Comparison of ENCODE assay signal across 1 cellular context in genomic region chr5:55994998-55995914, GRCh38.
A peak's percentile ranks its signal among the peaks of the same experiment; 100 is the strongest.
TF ChIP-seq lines count a peak whose summit lies in the region.

No MANE protein-coding gene starts in this region.

TF ChIP-seq in HepG2, 621 proteins besides CTCF, POLR2A, EP300 and RAD21 (continued from another document):
- peak; percentile 45 for TF ChIP-seq ZNF710 (CRISPR knock-in tag; IDR thresholded peaks at IDR 0.05; ENCODE audit: borderline replicate concordance)
- peak; percentile 93 for TF ChIP-seq ZBTB25 (CRISPR knock-in tag; IDR thresholded peaks at IDR 0.05)
- TF ChIP-seq ZNF512 (CRISPR knock-in tag; IDR thresholded peaks at IDR 0.05) = no peak
- no peak; the same call in 1 of the 2 replicates for TF ChIP-seq ZNF296 (CRISPR knock-in tag; conservative IDR thresholded peaks at IDR 0.05)
- peak; percentile 26; the same call in 1 of the 2 replicates for TF ChIP-seq NCOR1 (IDR thresholded peaks at IDR 0.05; ENCODE audit: borderline replicate concordance, low read length)
- TF ChIP-seq, protein P1, sequence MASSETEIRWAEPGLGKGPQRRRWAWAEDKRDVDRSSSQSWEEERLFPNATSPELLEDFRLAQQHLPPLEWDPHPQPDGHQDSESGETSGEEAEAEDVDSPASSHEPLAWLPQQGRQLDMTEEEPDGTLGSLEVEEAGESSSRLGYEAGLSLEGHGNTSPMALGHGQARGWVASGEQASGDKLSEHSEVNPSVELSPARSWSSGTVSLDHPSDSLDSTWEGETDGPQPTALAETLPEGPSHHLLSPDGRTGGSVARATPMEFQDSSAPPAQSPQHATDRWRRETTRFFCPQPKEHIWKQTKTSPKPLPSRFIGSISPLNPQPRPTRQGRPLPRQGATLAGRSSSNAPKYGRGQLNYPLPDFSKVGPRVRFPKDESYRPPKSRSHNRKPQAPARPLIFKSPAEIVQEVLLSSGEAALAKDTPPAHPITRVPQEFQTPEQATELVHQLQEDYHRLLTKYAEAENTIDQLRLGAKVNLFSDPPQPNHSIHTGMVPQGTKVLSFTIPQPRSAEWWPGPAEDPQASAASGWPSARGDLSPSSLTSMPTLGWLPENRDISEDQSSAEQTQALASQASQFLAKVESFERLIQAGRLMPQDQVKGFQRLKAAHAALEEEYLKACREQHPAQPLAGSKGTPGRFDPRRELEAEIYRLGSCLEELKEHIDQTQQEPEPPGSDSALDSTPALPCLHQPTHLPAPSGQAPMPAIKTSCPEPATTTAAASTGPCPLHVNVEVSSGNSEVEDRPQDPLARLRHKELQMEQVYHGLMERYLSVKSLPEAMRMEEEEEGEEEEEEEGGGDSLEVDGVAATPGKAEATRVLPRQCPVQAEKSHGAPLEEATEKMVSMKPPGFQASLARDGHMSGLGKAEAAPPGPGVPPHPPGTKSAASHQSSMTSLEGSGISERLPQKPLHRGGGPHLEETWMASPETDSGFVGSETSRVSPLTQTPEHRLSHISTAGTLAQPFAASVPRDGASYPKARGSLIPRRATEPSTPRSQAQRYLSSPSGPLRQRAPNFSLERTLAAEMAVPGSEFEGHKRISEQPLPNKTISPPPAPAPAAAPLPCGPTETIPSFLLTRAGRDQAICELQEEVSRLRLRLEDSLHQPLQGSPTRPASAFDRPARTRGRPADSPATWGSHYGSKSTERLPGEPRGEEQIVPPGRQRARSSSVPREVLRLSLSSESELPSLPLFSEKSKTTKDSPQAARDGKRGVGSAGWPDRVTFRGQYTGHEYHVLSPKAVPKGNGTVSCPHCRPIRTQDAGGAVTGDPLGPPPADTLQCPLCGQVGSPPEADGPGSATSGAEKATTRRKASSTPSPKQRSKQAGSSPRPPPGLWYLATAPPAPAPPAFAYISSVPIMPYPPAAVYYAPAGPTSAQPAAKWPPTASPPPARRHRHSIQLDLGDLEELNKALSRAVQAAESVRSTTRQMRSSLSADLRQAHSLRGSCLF (CRISPR knock-in tag; IDR thresholded peaks at IDR 0.05; ENCODE audit: borderline replicate concordance) = no peak
- TF ChIP-seq BORCS8-MEF2B (CRISPR knock-in tag; IDR thresholded peaks at IDR 0.05) = peak; percentile 54; the same call in 1 of the 2 replicates
- TF ChIP-seq, protein P2, sequence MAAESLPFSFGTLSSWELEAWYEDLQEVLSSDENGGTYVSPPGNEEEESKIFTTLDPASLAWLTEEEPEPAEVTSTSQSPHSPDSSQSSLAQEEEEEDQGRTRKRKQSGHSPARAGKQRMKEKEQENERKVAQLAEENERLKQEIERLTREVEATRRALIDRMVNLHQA (CRISPR knock-in tag; IDR thresholded peaks at IDR 0.05) = no peak
- TF ChIP-seq MED8 (CRISPR knock-in tag; IDR thresholded peaks at IDR 0.05; ENCODE audit: insufficient replicate concordance) = peak; percentile 62
- no peak for TF ChIP-seq ZSCAN20 (CRISPR knock-in tag; IDR thresholded peaks at IDR 0.05; ENCODE audit: borderline replicate concordance)
- no peak for TF ChIP-seq CBFB (CRISPR knock-in tag; IDR thresholded peaks at IDR 0.05)
- TF ChIP-seq, protein P3, sequence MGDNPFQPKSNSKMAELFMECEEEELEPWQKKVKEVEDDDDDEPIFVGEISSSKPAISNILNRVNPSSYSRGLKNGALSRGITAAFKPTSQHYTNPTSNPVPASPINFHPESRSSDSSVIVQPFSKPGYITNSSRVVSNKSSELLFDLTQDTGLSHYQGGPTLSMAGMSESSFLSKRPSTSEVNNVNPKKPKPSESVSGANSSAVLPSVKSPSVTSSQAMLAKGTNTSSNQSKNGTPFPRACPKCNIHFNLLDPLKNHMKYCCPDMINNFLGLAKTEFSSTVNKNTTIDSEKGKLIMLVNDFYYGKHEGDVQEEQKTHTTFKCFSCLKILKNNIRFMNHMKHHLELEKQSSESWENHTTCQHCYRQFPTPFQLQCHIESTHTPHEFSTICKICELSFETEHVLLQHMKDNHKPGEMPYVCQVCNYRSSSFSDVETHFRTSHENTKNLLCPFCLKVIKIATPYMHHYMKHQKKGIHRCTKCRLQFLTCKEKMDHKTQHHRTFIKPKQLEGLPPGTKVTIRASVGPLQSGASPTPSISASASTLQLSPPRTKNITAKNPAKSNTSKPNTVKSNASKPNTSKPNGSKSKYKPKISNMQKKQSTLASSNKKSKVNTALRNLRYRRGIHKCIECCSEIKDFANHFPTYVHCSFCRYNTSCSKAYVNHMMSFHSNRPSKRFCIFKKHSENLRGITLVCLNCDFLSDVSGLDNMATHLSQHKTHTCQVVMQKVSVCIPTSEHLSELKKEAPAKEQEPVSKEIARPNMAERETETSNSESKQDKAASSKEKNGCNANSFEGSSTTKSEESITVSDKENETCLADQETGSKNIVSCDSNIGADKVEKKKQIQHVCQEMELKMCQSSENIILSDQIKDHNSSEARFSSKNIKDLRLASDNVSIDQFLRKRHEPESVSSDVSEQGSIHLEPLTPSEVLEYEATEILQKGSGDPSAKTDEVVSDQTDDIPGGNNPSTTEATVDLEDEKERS (CRISPR knock-in tag; IDR thresholded peaks at IDR 0.05) = no peak
- TF ChIP-seq ZNF772 (CRISPR knock-in tag; IDR thresholded peaks at IDR 0.05) = peak; percentile 51; the same call in 1 of the 2 replicates
- peak; percentile 63; the same call in 1 of the 2 replicates for TF ChIP-seq ZMYM2 (CRISPR knock-in tag; IDR thresholded peaks at IDR 0.05)
- TF ChIP-seq TRIM24 (CRISPR knock-in tag; IDR thresholded peaks at IDR 0.05) = no peak
- TF ChIP-seq ZNF552 (CRISPR knock-in tag; IDR thresholded peaks at IDR 0.05; ENCODE audit: borderline replicate concordance) = peak; percentile 86; the same call in 1 of the 2 replicates
- TF ChIP-seq ZNF468 (CRISPR knock-in tag; IDR thresholded peaks at IDR 0.05) = no peak; the same call in 1 of the 2 replicates
- 0 out of 2 replicates have a peak, but pooled peaks have one; percentile 30 for TF ChIP-seq LBX2 (CRISPR knock-in tag; IDR thresholded peaks at IDR 0.05; ENCODE audit: borderline replicate concordance)
- TF ChIP-seq SIX1 (CRISPR knock-in tag; IDR thresholded peaks at IDR 0.05; ENCODE audit: borderline replicate concordance) = no peak
- no peak for TF ChIP-seq SSRP1 (CRISPR knock-in tag; IDR thresholded peaks at IDR 0.05)
- no peak for TF ChIP-seq ZNF3 (CRISPR knock-in tag; IDR thresholded peaks at IDR 0.05)
- TF ChIP-seq, protein P4, sequence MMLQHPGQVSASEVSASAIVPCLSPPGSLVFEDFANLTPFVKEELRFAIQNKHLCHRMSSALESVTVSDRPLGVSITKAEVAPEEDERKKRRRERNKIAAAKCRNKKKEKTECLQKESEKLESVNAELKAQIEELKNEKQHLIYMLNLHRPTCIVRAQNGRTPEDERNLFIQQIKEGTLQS (CRISPR knock-in tag; IDR thresholded peaks at IDR 0.05) = no peak
- TF ChIP-seq ZNF292 (CRISPR knock-in tag; IDR thresholded peaks at IDR 0.05; ENCODE audit: borderline replicate concordance, low read depth) = peak; percentile 17; the same call in 1 of the 2 replicates
- TF ChIP-seq XBP1 (CRISPR knock-in tag; IDR thresholded peaks at IDR 0.05) = no peak
- peak; percentile 78; the same call in 1 of the 2 replicates for TF ChIP-seq ZBTB3 (CRISPR knock-in tag; IDR thresholded peaks at IDR 0.05; ENCODE audit: borderline replicate concordance, low read depth)
- TF ChIP-seq, protein P5, sequence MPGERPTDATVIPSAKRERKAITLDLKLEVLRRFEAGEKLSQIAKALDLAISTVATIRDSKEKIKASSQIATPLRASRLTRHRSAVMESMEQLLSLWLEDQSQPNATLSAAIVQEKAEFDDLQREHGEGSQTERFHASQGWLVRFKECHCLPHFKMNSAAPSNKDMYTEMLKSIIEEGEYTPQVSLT (CRISPR knock-in tag; IDR thresholded peaks at IDR 0.05; ENCODE audit: borderline replicate concordance, low read depth) = no peak
- TF ChIP-seq, protein P6, sequence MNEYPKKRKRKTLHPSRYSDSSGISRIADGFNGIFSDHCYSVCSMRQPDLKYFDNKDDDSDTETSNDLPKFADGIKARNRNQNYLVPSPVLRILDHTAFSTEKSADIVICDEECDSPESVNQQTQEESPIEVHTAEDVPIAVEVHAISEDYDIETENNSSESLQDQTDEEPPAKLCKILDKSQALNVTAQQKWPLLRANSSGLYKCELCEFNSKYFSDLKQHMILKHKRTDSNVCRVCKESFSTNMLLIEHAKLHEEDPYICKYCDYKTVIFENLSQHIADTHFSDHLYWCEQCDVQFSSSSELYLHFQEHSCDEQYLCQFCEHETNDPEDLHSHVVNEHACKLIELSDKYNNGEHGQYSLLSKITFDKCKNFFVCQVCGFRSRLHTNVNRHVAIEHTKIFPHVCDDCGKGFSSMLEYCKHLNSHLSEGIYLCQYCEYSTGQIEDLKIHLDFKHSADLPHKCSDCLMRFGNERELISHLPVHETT (CRISPR knock-in tag; conservative IDR thresholded peaks at IDR 0.05) = no peak; the same call in 1 of the 2 replicates
- peak; percentile 39; the same call in 1 of the 2 replicates for TF ChIP-seq HNF4A (CRISPR knock-in tag; IDR thresholded peaks at IDR 0.05)
- TF ChIP-seq ZNF747 (CRISPR knock-in tag; IDR thresholded peaks at IDR 0.05; ENCODE audit: borderline replicate concordance) = 0 out of 2 replicates have a peak, but pooled peaks have one; percentile 78
- no peak for TF ChIP-seq ZNF773 (CRISPR knock-in tag; IDR thresholded peaks at IDR 0.05; ENCODE audit: borderline replicate concordance)
- TF ChIP-seq STAG1 (CRISPR knock-in tag; IDR thresholded peaks at IDR 0.05) = no peak; the same call in 1 of the 2 replicates
- TF ChIP-seq NCOA1 (CRISPR knock-in tag; IDR thresholded peaks at IDR 0.05) = no peak
- TF ChIP-seq, protein P7, sequence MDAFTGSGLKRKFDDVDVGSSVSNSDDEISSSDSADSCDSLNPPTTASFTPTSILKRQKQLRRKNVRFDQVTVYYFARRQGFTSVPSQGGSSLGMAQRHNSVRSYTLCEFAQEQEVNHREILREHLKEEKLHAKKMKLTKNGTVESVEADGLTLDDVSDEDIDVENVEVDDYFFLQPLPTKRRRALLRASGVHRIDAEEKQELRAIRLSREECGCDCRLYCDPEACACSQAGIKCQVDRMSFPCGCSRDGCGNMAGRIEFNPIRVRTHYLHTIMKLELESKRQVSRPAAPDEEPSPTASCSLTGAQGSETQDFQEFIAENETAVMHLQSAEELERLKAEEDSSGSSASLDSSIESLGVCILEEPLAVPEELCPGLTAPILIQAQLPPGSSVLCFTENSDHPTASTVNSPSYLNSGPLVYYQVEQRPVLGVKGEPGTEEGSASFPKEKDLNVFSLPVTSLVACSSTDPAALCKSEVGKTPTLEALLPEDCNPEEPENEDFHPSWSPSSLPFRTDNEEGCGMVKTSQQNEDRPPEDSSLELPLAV (CRISPR knock-in tag; conservative IDR thresholded peaks at IDR 0.05; ENCODE audit: low read depth) = no peak
- no peak for TF ChIP-seq NONO (IDR thresholded peaks at IDR 0.05)
- TF ChIP-seq NONO (CRISPR knock-in tag; conservative IDR thresholded peaks at IDR 0.05) = peak; percentile 78
